Comparison of ENCODE assay signal across 8 cellular contexts in genomic region chr20:14142171-14142570, GRCh38.
DNase-seq lines count a peak whose midpoint lies in the region; ATAC-seq and TF ChIP-seq lines count a peak whose summit lies in the region.

No MANE protein-coding gene starts in this region.

- H3K4me1 ChIP-seq in parathyroid adenoma = peaks cover 2% of the 10 kb centered on the region

- H3K36me3 ChIP-seq in parathyroid adenoma (ENCODE audit: control insufficient read depth, insufficient read depth, low read length) = no peaks in the 10 kb centered on the region

- no peak overlapping the region for H3K4me3 ChIP-seq in parathyroid adenoma (ENCODE audit: low read depth, low read length)

- H3K27me3 ChIP-seq in parathyroid adenoma (ENCODE audit: control insufficient read depth, insufficient read depth, low read length) = no peaks in the 10 kb centered on the region

- H3K27ac ChIP-seq in parathyroid adenoma = no peak overlapping the region

- peak; percentile 68 for TF ChIP-seq CTCF in parathyroid adenoma (IDR thresholded peaks at IDR 0.05)

- ATAC-seq in GM21576 (IDR thresholded peaks at IDR 0.05; ENCODE audit: unreplicated experiment) (no peak), HG03135 (IDR thresholded peaks at IDR 0.05; ENCODE audit: unreplicated experiment) (no peak), GM18517 (IDR thresholded peaks at IDR 0.05; ENCODE audit: unreplicated experiment) (no peak)

- DNase-seq in GM03348 (ENCODE audit: low spot score) (peak; percentile 53), LoVo (ENCODE audit: low spot score) (peak; percentile 32), RPMI8226 (peak; percentile 69), fibroblast of the conjunctiva (ENCODE audit: low read depth) (peak; percentile 37)

- H3K4me2 ChIP-seq in parathyroid adenoma (ENCODE audit: low read length) = peak overlapping the region; percentile 7

- no peak overlapping the region for H2AFZ ChIP-seq in parathyroid adenoma

- no peaks in the 10 kb centered on the region for H3K79me2 ChIP-seq in parathyroid adenoma

- H3K9me3 ChIP-seq in parathyroid adenoma (ENCODE audit: control insufficient read depth, low read length) = no peaks in the 10 kb centered on the region

- H3K9ac ChIP-seq in parathyroid adenoma = no peak overlapping the region
